In the genomic region with DNA sequence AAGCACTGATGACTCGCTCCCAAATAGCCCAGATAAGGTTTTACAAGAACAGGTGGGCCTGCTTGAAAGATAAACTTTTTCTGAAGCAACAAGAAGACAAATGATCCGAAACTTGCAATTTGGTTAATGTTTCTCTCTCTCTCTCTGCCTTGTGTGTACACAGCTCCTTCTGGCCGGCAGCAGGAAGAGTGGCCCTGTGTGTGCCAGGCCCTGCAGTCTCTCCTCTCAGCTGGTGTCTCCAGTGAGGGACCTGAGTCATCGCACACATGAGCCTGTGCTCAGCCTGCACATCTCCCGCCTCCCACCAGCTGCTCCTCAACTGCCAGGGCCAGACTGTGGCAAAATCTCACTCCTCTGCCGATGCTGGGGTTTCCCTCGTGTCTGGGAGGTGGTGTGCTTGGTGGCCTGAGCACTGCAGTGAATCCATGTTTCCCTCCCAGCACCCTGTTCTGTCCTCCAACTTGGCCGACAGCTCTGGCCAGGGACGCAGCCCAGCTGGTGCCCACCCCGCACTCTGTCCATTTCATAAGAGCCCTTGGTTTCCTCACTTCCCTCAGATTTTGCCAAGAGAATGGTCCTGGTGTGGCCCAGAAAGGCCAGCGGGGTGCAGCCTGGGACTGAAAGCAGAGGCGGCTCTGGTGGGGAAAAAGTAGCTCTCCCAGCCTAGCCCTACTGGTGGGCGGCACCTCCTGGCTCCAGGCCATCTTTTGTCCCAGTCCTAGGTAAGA, we compare ENCODE assay signal across 8 cellular contexts. TPM values are rescaled to one million over a fixed set of nuclear protein-coding genes. Genes with fewer than 3 reads are reported as not detected.
A peak's percentile ranks its signal among the peaks of the same experiment; 100 is the strongest.
DNase-seq lines count a peak whose midpoint lies in the region; ATAC-seq and TF ChIP-seq lines count a peak whose summit lies in the region.

No MANE protein-coding gene starts in this region.

- H3K27me3 Mint-ChIP-seq in activated T-helper 1 cell treated with anti-CD3 and anti-CD28 coated beads, Interleukin-12 subunit alpha, Interleukin-12 subunit beta, Interleukin-2, Interleukin-4 antibody, amounts not matched to agents 30 ng/mL and 10 ng/mL and 1 ng/mL, durations not matched to agents 14 hours and 24 hours and 36 hours (ENCODE audit: insufficient read depth): peaks cover 44% of the 10 kb centered on the region

- no peaks in the 10 kb centered on the region for H3K36me3 Mint-ChIP-seq in activated T-helper 1 cell treated with anti-CD3 and anti-CD28 coated beads, Interleukin-12 subunit alpha, Interleukin-12 subunit beta, Interleukin-2, Interleukin-4 antibody, amounts not matched to agents 30 ng/mL and 10 ng/mL and 1 ng/mL, durations not matched to agents 14 hours and 24 hours and 36 hours (ENCODE audit: low read depth)

- H3K27ac Mint-ChIP-seq in activated T-helper 1 cell treated with anti-CD3 and anti-CD28 coated beads, Interleukin-12 subunit alpha, Interleukin-12 subunit beta, Interleukin-2, Interleukin-4 antibody, amounts not matched to agents 30 ng/mL and 10 ng/mL and 1 ng/mL, durations not matched to agents 14 hours and 24 hours and 36 hours: no peak overlapping the region

- H3K4me3 ChIP-seq in Panc1 (ENCODE audit: low read depth in 2 of 2, low read length in 2 of 2): no peak overlapping the region

- no peak for TF ChIP-seq CTCF in C4-2B (conservative IDR thresholded peaks at IDR 0.05)
- no peak for TF ChIP-seq CTCF in Panc1 (IDR thresholded peaks at IDR 0.05)

- no peaks in the 10 kb centered on the region for H3K9me3 Mint-ChIP-seq in activated T-helper 1 cell treated with anti-CD3 and anti-CD28 coated beads, Interleukin-12 subunit alpha, Interleukin-12 subunit beta, Interleukin-2, Interleukin-4 antibody, amounts not matched to agents 30 ng/mL and 10 ng/mL and 1 ng/mL, durations not matched to agents 14 hours and 24 hours and 36 hours

- intact Hi-C loops in Panc1 (cut with micrococcal nuclease; ENCODE audit: unreplicated experiment): no loop called here
- intact Hi-C loops in activated T-helper 1 cell treated with anti-CD3 and anti-CD28 coated beads, Interleukin-12 subunit alpha, Interleukin-12 subunit beta, Interleukin-2, Interleukin-4 antibody, amounts not matched to agents 30 ng/mL and 10 ng/mL and 1 ng/mL, durations not matched to agents 14 hours and 24 hours and 36 hours (cut with micrococcal nuclease): no loop called here

- BruUV-seq in Panc1 (replicated peaks; lab: Mats Ljungman, UMichigan): no TSS peak

- in situ Hi-C loops in Panc1 (cut with HindIII; ENCODE audit: low pct_unique_long_range_greater_than_20kb, low sequenced_read_pairs): no loop called here

- peaks cover 33% of the 10 kb centered on the region for H3K4me1 ChIP-seq in Panc1 (ENCODE audit: control insufficient read depth, insufficient read depth, low read length)

- H3K27me3 ChIP-seq in Panc1 (ENCODE audit: control insufficient read depth, insufficient read depth, low read length): peaks cover 2% of the 10 kb centered on the region

- CTCF ChIA-PET in Panc1 (lab: Charles Lee): interaction anchor here (0.8 kb wide), 2 partner anchors 10 to 31 kb away, joined by 3 read pairs; no protein-coding TSS in a partner anchor

- no peaks in the 10 kb centered on the region for H3K9me3 ChIP-seq in Panc1 (ENCODE audit: control insufficient read depth, insufficient read depth, low read depth, low read length)

- ATAC-seq in Panc1 (peak; percentile 88), GM19328 (IDR thresholded peaks at IDR 0.05; ENCODE audit: unreplicated experiment) (no peak)

- no peak overlapping the region for H3K4me3 Mint-ChIP-seq in activated T-helper 1 cell treated with anti-CD3 and anti-CD28 coated beads, Interleukin-12 subunit alpha, Interleukin-12 subunit beta, Interleukin-2, Interleukin-4 antibody, amounts not matched to agents 30 ng/mL and 10 ng/mL and 1 ng/mL, durations not matched to agents 14 hours and 24 hours and 36 hours

- H3K27ac ChIP-seq in C4-2B: peak overlapping the region; percentile 5
- peak overlapping the region; percentile 51 for H3K27ac ChIP-seq in Panc1 (ENCODE audit: low read length)
- peak overlapping the region; percentile 76 for H3K27ac ChIP-seq in temporal lobe (ENCODE audit: low read depth, low read length)

- DNase-seq in H4 (ENCODE audit: low spot score): peak; percentile 74
- peak; percentile 57 for DNase-seq in Panc1 (ENCODE audit: low read depth, low spot score)
- DNase-seq in hepatic stellate cell (ENCODE audit: low spot score): peak; percentile 63
- no peak for DNase-seq in NCI-H1930 (lab: John Stamatoyannopoulos, UW)
- DNase-seq in activated T-helper 1 cell treated with anti-CD3 and anti-CD28 coated beads, Interleukin-12 subunit alpha, Interleukin-12 subunit beta, Interleukin-2, Interleukin-4 antibody, amounts not matched to agents 30 ng/mL and 10 ng/mL and 1 ng/mL, durations not matched to agents 14 hours and 24 hours and 36 hours (ENCODE audit: low spot score): no peak

- peaks cover 36% of the 10 kb centered on the region for H3K4me1 Mint-ChIP-seq in activated T-helper 1 cell treated with anti-CD3 and anti-CD28 coated beads, Interleukin-12 subunit alpha, Interleukin-12 subunit beta, Interleukin-2, Interleukin-4 antibody, amounts not matched to agents 30 ng/mL and 10 ng/mL and 1 ng/mL, durations not matched to agents 14 hours and 24 hours and 36 hours (ENCODE audit: low read depth)

- POLR2A ChIA-PET in Panc1 (lab: Charles Lee): interaction anchor here (0.5 kb wide), 1 partner anchor 558 kb away, joined by 5 read pairs; no protein-coding TSS in a partner anchor

- no peaks in the 10 kb centered on the region for H3K36me3 ChIP-seq in Panc1 (ENCODE audit: control insufficient read depth, insufficient read depth, low read length)

RNA-seq across cellular contexts. Expression of a gene that starts 49.4 kb away (rescaled TPM):
- 13.4 and 22.9 TPM in 2 replicates for total RNA-seq in H4 (2014; rRNA removed; shearing (Covaris generic))
- total RNA-seq in Panc1 (2021; ENCODE audit: unreplicated experiment) (38.5 TPM), temporal lobe (18.9 TPM)
- 37.7 TPM for polyA plus RNA-seq in Panc1 (2012; ENCODE audit: insufficient read length)
- total RNA-seq in activated T-helper 1 cell treated with anti-CD3 and anti-CD28 coated beads, Interleukin-12 subunit alpha, Interleukin-12 subunit beta, Interleukin-2, Interleukin-4 antibody, amounts not matched to agents 30 ng/mL and 10 ng/mL and 1 ng/mL, durations not matched to agents 14 hours and 24 hours and 36 hours: 26.9 and 29.2 TPM in 2 replicates

RNA-seq across cellular contexts. Expression of a gene that starts 49.5 kb away (rescaled TPM):
- total RNA-seq in H4 (2014; rRNA removed; shearing (Covaris generic)): 0.50 and 1.3 TPM in 2 replicates
- total RNA-seq in Panc1 (2021; ENCODE audit: unreplicated experiment): 2.1 TPM
- polyA plus RNA-seq in Panc1 (2012; ENCODE audit: insufficient read length): 0.87 TPM
- total RNA-seq in temporal lobe: 3.2 TPM
- 2.2 and 2.6 TPM in 2 replicates for total RNA-seq in activated T-helper 1 cell treated with anti-CD3 and anti-CD28 coated beads, Interleukin-12 subunit alpha, Interleukin-12 subunit beta, Interleukin-2, Interleukin-4 antibody, amounts not matched to agents 30 ng/mL and 10 ng/mL and 1 ng/mL, durations not matched to agents 14 hours and 24 hours and 36 hours

Comparison
In these comparisons a context has a peak if more than half of its experiments do, and no peak if none do; other contexts are left out.
1. H3K27ac ChIP-seq: peak in every context shown above with its lines; median percentile 76 in temporal lobe; 51 in Panc1; 5 in C4-2B.
2. DNase-seq: peak in H4 (single experiment), Panc1 (single experiment) and hepatic stellate cell (single experiment); none in NCI-H1930 (0 of 2) and activated T-helper 1 cell treated with anti-CD3 and anti-CD28 coated beads, Interleukin-12 subunit alpha, Interleukin-12 subunit beta, Interleukin-2, Interleukin-4 antibody, amounts not matched to agents 30 ng/mL and 10 ng/mL and 1 ng/mL, durations not matched to agents 14 hours and 24 hours and 36 hours (single experiment).